In the genomic region with DNA sequence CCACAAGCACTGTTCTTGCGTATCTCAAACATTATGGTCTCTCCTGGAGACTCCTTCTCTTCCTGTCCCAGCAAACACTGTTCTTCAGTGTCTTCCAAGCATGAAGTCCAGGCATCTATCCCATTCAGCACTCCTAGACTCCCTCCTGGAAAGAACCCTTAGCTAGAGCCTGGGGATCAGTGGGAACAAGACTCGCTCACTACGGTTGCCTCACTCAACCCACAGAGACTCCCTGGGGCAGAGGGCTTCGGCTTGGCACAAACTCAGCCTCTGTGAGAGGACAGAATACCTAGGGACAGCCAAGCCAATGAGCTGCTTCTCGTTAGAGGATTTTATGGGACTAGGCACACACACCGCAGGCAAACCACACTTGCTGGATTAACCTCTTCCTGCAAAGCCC, we compare ENCODE assay signal across 2 cellular contexts.
TF ChIP-seq lines count a peak whose summit lies in the region.

No MANE protein-coding gene starts in this region.

TF ChIP-seq in SK-N-SH, 30 proteins besides CTCF, POLR2A, EP300 and RAD21 (continued from another document):
- TF ChIP-seq REST (IDR thresholded peaks at IDR 0.05; ENCODE audit: low read depth, low read length) (no peak), NFIC (IDR thresholded peaks at IDR 0.05; ENCODE audit: borderline replicate concordance) (no peak), JUND (IDR thresholded peaks at IDR 0.05) (no peak), SMC3 (IDR thresholded peaks at IDR 0.05; ENCODE audit: low read depth, low read length) (no peak), RXRA (IDR thresholded peaks at IDR 0.05; ENCODE audit: borderline replicate concordance, low read depth) (no peak), SIN3A (IDR thresholded peaks at IDR 0.05; ENCODE audit: borderline replicate concordance, low read depth, low read length) (no peak), TEAD4 (IDR thresholded peaks at IDR 0.05; ENCODE audit: borderline replicate concordance, insufficient read depth) (no peak), GATA2 (CRISPR knock-in tag; IDR thresholded peaks at IDR 0.05) (no peak), MEF2A (IDR thresholded peaks at IDR 0.05; ENCODE audit: borderline replicate concordance, low read depth) (no peak)

TF ChIP-seq in SK-N-SH treated with all-trans-retinoic acid at 6 μM for 48 hours, 23 proteins besides CTCF, POLR2A, EP300 and RAD21 (continued from another document):
- TF ChIP-seq PATZ1 (CRISPR knock-in tag; IDR thresholded peaks at IDR 0.05; ENCODE audit: borderline replicate concordance) (no peak), RARB (CRISPR knock-in tag; IDR thresholded peaks at IDR 0.05) (no peak), CREB5 (CRISPR knock-in tag; IDR thresholded peaks at IDR 0.05; ENCODE audit: low read depth) (no peak)
- TF ChIP-seq, protein P1, sequence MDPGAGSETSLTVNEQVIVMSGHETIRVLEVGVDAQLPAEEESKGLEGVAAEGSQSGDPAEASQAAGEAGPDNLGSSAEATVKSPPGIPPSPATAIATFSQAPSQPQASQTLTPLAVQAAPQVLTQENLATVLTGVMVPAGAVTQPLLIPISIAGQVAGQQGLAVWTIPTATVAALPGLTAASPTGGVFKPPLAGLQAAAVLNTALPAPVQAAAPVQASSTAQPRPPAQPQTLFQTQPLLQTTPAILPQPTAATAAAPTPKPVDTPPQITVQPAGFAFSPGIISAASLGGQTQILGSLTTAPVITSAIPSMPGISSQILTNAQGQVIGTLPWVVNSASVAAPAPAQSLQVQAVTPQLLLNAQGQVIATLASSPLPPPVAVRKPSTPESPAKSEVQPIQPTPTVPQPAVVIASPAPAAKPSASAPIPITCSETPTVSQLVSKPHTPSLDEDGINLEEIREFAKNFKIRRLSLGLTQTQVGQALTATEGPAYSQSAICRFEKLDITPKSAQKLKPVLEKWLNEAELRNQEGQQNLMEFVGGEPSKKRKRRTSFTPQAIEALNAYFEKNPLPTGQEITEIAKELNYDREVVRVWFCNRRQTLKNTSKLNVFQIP (CRISPR knock-in tag; IDR thresholded peaks at IDR 0.05; ENCODE audit: borderline replicate concordance, low read depth), result no peak
TF ChIP-seq in SK-N-SH treated with all-trans-retinoic acid at 6 μM for 48 hours: peak in this region for 0.
